Comparison of ENCODE assay signal across 8 cellular contexts in the genomic region with DNA sequence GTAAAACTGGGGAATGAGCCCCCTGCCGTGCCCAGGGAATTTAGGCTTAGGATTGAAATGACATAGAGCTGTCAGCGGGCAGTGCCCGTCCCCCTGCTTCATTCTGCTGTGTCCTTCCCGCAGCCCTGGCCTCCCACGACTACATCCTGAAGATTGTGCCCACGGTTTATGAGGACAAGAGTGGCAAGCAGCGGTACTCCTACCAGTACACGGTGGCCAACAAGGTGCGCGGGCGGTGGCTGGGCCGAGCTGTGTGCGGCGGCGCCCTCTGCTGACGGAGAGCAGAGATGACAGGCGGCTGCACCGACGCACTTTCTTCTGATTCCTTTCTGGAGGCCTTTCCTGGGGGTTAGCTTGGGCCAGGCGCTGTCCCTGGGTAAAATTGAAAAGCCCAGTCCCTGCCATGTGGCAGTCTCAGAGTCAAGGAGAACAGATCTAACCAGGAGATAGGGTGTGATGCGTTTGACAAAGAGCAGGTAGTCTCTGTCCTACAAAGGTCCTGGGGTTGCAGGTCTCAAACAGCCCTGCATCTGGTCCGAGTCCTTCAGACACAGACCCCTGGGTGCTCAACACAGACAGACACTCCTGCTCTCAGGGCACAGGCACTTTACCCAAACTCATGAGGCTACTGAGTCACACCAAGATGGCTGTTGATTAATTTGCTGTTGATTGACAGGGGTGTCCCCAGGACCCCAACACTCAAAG. TPM values are rescaled to one million over a fixed set of nuclear protein-coding genes. Genes with fewer than 3 reads are reported as not detected.
DNase-seq lines count a peak whose midpoint lies in the region; ATAC-seq and TF ChIP-seq lines count a peak whose summit lies in the region.

No MANE protein-coding gene starts in this region.

- peak; percentile 69 for DNase-seq in ACHN
- DNase-seq in HT-29 (ENCODE audit: low spot score): peak; percentile 75
- peak; percentile 57 to 68 for DNase-seq in SHP77 (lab: John Stamatoyannopoulos, UW)
- peak; percentile 71 for DNase-seq in activated gamma-delta T cell treated with Interleukin-2 at 50 U/mL for 16 hours
- DNase-seq in globus pallidus (ENCODE audit: low spot score): peak; percentile 27
- peak; percentile 49 to 55 for DNase-seq in tibial nerve (ENCODE audit: low spot score in 2 of 2)

- H3K4me3 ChIP-seq in parathyroid adenoma (ENCODE audit: low read depth, low read length): no peak overlapping the region
- H3K4me3 ChIP-seq in tibial nerve: no peak overlapping the region

- in situ Hi-C loops in ACHN (cut with HindIII; ENCODE audit: low pct_ligation_motif_present, low pct_unique_long_range_greater_than_20kb, low sequenced_read_pairs): no loop called here

- H3K9ac ChIP-seq in parathyroid adenoma: no peak overlapping the region

- no peaks in the 10 kb centered on the region for H3K36me3 ChIP-seq in parathyroid adenoma (ENCODE audit: control insufficient read depth, insufficient read depth, low read length)
- peaks cover 0 to 46% (median 12%) of the 10 kb centered on the region in 3 donors for H3K36me3 ChIP-seq in tibial nerve

- WGBS in tibial nerve, 2 donors: 17 to 18% methylated on average over 10 to 21 of the region's 22 CpGs

- TF ChIP-seq EP300 in tibial nerve (IDR thresholded peaks at IDR 0.05): peak in 1 of 2 donors; percentile 71

- H3K27me3 ChIP-seq in parathyroid adenoma (ENCODE audit: control insufficient read depth, insufficient read depth, low read length) (no peaks in the 10 kb centered on the region), tibial nerve (no peaks in the 10 kb centered on the region)

- H2AFZ ChIP-seq in parathyroid adenoma: no peak overlapping the region

- no peak for TF ChIP-seq POLR2A in tibial nerve (IDR thresholded peaks at IDR 0.05)

- peak; percentile 55 for ATAC-seq in GM18502 (IDR thresholded peaks at IDR 0.05; ENCODE audit: poor library complexity, unreplicated experiment)

- H3K4me1 ChIP-seq in parathyroid adenoma (no peaks in the 10 kb centered on the region), tibial nerve (peaks cover 0 to 19% (median 12%) of the 10 kb centered on the region in 4 donors)

- H3K9me3 ChIP-seq in parathyroid adenoma (ENCODE audit: control insufficient read depth, low read length): no peaks in the 10 kb centered on the region
- H3K9me3 ChIP-seq in tibial nerve: no peaks in the 10 kb centered on the region

- no peaks in the 10 kb centered on the region for H3K79me2 ChIP-seq in parathyroid adenoma

- H3K27ac ChIP-seq in parathyroid adenoma: no peak overlapping the region
- peak overlapping the region in 3 of 4 donors; percentile 63 to 76 (median 73) for H3K27ac ChIP-seq in tibial nerve

- H3K4me2 ChIP-seq in parathyroid adenoma (ENCODE audit: low read length): no peak overlapping the region

- TF ChIP-seq CTCF in parathyroid adenoma (IDR thresholded peaks at IDR 0.05) (peak; percentile 95), tibial nerve (IDR thresholded peaks at IDR 0.05) (peak; percentile 89 to 99 (median 95))

RNA-seq across cellular contexts. Expression of gene RPL26L1, which starts 26.8 kb away (rescaled TPM):
- total RNA-seq in HT-29 (2014; rRNA removed; shearing (Covaris generic)): 36.6 and 41.9 TPM in 2 replicates
- 10 to 100 TPM in 3 of 4 donors, 1 to 10 TPM in 1; 6.1 to 30.8 (median 25.3) TPM for total RNA-seq in tibial nerve

RNA-seq across cellular contexts. Expression of gene ATP6V0E1, which starts 51.1 kb away (rescaled TPM):
- total RNA-seq in HT-29 (2014; rRNA removed; shearing (Covaris generic)): 90.3 and 90.5 TPM in 2 replicates
- 100 to 1,000 TPM in 1 of 4 donors, 10 to 100 TPM in 3; 88.8 to 121 (median 92.0) TPM for total RNA-seq in tibial nerve
